Comparison of ENCODE assay signal across 8 cellular contexts in the genomic region with DNA sequence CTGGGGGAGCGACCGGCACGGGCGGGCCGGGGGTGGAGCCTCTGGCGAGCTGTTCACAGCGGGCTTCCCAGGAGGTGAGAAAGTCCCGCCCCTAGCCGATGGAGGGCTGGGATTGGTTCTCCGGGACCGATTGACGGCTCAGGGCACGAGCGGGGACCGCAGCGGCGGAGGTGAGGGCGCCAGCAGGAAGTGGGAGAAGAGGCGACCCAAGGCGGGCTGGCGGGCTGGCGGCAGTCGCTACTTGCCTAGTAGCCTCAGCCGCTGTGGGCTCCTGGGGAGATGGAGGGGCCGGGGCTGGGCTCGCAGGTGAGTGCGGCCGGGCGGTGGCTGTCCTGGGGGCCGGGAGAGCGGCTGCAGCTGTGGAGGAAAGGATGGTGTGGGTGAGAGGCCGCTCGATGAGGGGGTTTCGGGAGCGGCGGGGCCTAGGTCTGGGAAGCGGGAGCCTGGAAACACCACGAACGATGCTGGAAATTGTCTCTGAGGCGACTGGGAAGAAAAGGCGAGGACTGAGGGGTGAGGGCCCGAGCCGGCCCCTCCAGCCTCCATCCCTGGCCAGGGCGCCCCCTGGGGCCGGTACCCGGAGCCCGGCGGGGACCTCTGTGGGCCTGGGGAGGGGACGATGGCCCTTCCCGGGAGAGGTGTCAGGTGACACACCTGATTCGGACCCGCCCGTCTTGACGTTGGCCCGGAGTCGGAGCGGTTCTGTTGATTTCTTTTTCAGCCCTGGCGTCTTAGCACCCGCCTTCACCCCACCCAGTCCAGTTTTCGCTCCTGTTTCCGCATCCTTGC. TPM values are rescaled to one million over a fixed set of nuclear protein-coding genes. Genes with fewer than 3 reads are reported as not detected.
A peak's percentile ranks its signal among the peaks of the same experiment; 100 is the strongest.
DNase-seq lines count a peak whose midpoint lies in the region; ATAC-seq and TF ChIP-seq lines count a peak whose summit lies in the region.

A gene with protein sequence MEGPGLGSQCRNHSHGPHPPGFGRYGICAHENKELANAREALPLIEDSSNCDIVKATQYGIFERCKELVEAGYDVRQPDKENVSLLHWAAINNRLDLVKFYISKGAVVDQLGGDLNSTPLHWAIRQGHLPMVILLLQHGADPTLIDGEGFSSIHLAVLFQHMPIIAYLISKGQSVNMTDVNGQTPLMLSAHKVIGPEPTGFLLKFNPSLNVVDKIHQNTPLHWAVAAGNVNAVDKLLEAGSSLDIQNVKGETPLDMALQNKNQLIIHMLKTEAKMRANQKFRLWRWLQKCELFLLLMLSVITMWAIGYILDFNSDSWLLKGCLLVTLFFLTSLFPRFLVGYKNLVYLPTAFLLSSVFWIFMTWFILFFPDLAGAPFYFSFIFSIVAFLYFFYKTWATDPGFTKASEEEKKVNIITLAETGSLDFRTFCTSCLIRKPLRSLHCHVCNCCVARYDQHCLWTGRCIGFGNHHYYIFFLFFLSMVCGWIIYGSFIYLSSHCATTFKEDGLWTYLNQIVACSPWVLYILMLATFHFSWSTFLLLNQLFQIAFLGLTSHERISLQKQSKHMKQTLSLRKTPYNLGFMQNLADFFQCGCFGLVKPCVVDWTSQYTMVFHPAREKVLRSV (plus strand): TSS at position 198 of the 789 bp plus-strand sequence. CDS start 82 bp downstream, at position 280.

- peak within 1 kb of the TSS; percentile 4 to 48 for H3K27ac ChIP-seq in coronary artery

- peaks cover 6 to 7% of the 10 kb centered on the region in 2 donors for H3K36me3 Mint-ChIP-seq in CD14-positive monocyte

- TF ChIP-seq CTCF in CD14-positive monocyte (IDR thresholded peaks at IDR 0.05) (peak; percentile 31), coronary artery (IDR thresholded peaks at IDR 0.05) (no peak)

- peaks cover 0 to 5% (median 1%) of the 10 kb centered on the region in 3 donors for H3K27me3 Mint-ChIP-seq in CD14-positive monocyte (ENCODE audit: low read depth in 3 of 3)

- intact Hi-C loops in CD14-positive monocyte (cut with micrococcal nuclease), result no loop called here

- DNase-seq in CD14-positive monocyte (ENCODE audit: low spot score), result peak; percentile 85
- peak; percentile 18 for DNase-seq in NCI-H524 treated with DMSO at 0.1 percent for 48 hours (lab: John Stamatoyannopoulos, UW)
- peak; percentile 92 to 95 for DNase-seq in activated CD4-positive, alpha-beta T cell treated with anti-CD3 and anti-CD28 coated beads for 4 hours
- DNase-seq in coronary artery (ENCODE audit: low spot score), result peak; percentile 91
- peak; percentile 90 for DNase-seq in left lobe of liver (ENCODE audit: low spot score)
- peak; percentile 97 for DNase-seq in stimulated activated CD4-positive, alpha-beta T cell treated with anti-CD3 and anti-CD28 coated beads, Interleukin-2, amount 100 ng/mL, for 24 hours

- H3K4me3 ChIP-seq in coronary artery, result peak within 1 kb of the TSS; percentile 85

- H3K9me3 Mint-ChIP-seq in CD14-positive monocyte, result no peaks in the 10 kb centered on the region

- peak within 1 kb of the TSS; percentile 91 to 93 for H3K4me3 Mint-ChIP-seq in CD14-positive monocyte

- H3K4me1 Mint-ChIP-seq in CD14-positive monocyte, result peaks cover 49% of the 10 kb centered on the region

- peak; percentile 100 for ATAC-seq in GM19328 (IDR thresholded peaks at IDR 0.05; ENCODE audit: unreplicated experiment)
- ATAC-seq in HG03469 (IDR thresholded peaks at IDR 0.05; ENCODE audit: unreplicated experiment), result peak; percentile 96
- peak; percentile 99 for ATAC-seq in left lobe of liver

- H3K27ac Mint-ChIP-seq in CD14-positive monocyte, result peak within 1 kb of the TSS in 6 of 7 donors; percentile 53 to 78 (median 67)

RNA-seq across cellular contexts. Expression of the gene that starts here (rescaled TPM):
- polyA plus RNA-seq in CD14-positive monocyte, result 1 to 10 TPM; 5.6 to 7.5 TPM
- total RNA-seq in left lobe of liver, result 1.6 TPM

Comparison
In these comparisons a context has a peak if more than half of its experiments do, and no peak if none do; other contexts are left out.
1. Peak in every context shown above with its lines: DNase-seq, ATAC-seq, H3K4me3 ChIP-seq and H3K27ac ChIP-seq.
2. DNase-seq: peak in every context shown above with its lines; median percentile 97 in stimulated activated CD4-positive, alpha-beta T cell treated with anti-CD3 and anti-CD28 coated beads, Interleukin-2, amount 100 ng/mL, for 24 hours; 94 in activated CD4-positive, alpha-beta T cell treated with anti-CD3 and anti-CD28 coated beads for 4 hours; 91 in coronary artery; 90 in left lobe of liver; 85 in CD14-positive monocyte; 18 in NCI-H524 treated with DMSO at 0.1 percent for 48 hours.